In genomic region chr14:104014764-104015163, GRCh38 we compare ENCODE assay signal across 10 cellular contexts.
"Had no signal": no experiment of that assay in that cellular context is flagged by ENCODE, and none has a peak within 500 bp of the region (broad histone marks: within the 10 kb centered on the region; RNA-seq: fewer than 3 reads in every experiment).

No MANE protein-coding gene starts in this region.

- H2AFZ ChIP-seq: GM23338 had no signal

- H3K27ac Mint-ChIP-seq: GM23338, H9, IgD-negative memory B cell had no signal

- H3K27ac ChIP-seq: HL-60, KMS-11 had no signal

- ATAC-seq: GM23338, HepG2 had no signal

- H3K36me3 Mint-ChIP-seq: IgD-negative memory B cell had no signal

- DNase-seq: H9, HCEC 1CT, KBM-7 had no signal

- H3K4me3 Mint-ChIP-seq: GM23338, H9, IgD-negative memory B cell had no signal

- H3K9ac ChIP-seq: KMS-11 had no signal

- H3K4me3 ChIP-seq: GM23338 had no signal

- H3K4me2 ChIP-seq: GM23338, KMS-11 had no signal

- H3K9me3 Mint-ChIP-seq: H9 had no signal

- FAIRE-seq: H1, H54, HepG2 had no signal

- H3K4me1 Mint-ChIP-seq: GM23338, H9, IgD-negative memory B cell had no signal
